In the genomic region with DNA sequence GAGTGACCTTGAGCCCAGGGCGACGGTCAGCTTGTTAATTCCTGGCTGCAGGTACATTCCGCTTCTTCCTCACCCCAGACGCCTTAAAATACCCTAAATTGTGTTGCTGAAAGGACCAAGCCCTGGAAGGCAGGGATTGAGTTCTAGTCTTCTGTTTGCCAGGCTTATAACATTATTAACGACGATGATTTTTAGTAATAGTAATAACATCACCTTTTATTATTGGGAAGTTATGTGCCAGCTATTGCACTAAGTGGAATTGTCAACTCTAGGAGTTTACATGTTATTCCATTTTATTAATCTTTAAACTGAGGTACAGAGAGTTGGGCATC, we compare ENCODE assay signal across 8 cellular contexts. TPM values are rescaled to one million over a fixed set of nuclear protein-coding genes. Genes with fewer than 3 reads are reported as not detected.
DNase-seq lines count a peak whose midpoint lies in the region; ATAC-seq and TF ChIP-seq lines count a peak whose summit lies in the region.

No MANE protein-coding gene starts in this region.

- no peaks in the 10 kb centered on the region for H3K27me3 Mint-ChIP-seq in CD8-positive, alpha-beta T cell (ENCODE audit: low read depth)

- H3K4me3 Mint-ChIP-seq in CD8-positive, alpha-beta T cell, result peak overlapping the region; percentile 100

- no peak for DNase-seq in CD8-positive, alpha-beta T cell
- no peak for DNase-seq in Panc1 (ENCODE audit: low read depth, low spot score)
- no peak for DNase-seq in epithelial cell of esophagus (ENCODE audit: low read depth)
- DNase-seq in osteoblast (ENCODE audit: insufficient read length, low spot score, missing footprints), result no peak
- DNase-seq in stimulated activated CD4-positive, alpha-beta T cell treated with anti-CD3 and anti-CD28 coated beads, Interleukin-2, amount 100 ng/mL, for 24 hours, result no peak
- no peak for DNase-seq in H4 (ENCODE audit: low spot score)
- DNase-seq in NCI-H526 (lab: John Stamatoyannopoulos, UW), result no peak
- DNase-seq in OCI-M2 (lab: John Stamatoyannopoulos, UW; ENCODE audit: unreplicated experiment), result no peak

- H3K79me2 ChIP-seq in osteoblast (ENCODE audit: insufficient read depth, low read length), result peaks cover 74% of the 10 kb centered on the region

- H2AFZ ChIP-seq in osteoblast (ENCODE audit: low read length), result peak overlapping the region; percentile 99

- peaks cover 21% of the 10 kb centered on the region for H3K4me1 ChIP-seq in CD8-positive, alpha-beta T cell (ENCODE audit: insufficient read depth, low read length)
- H3K4me1 ChIP-seq in Panc1 (ENCODE audit: control insufficient read depth, insufficient read depth, low read length) (peaks cover 9% of the 10 kb centered on the region; the same call in 1 of the 2 replicates), osteoblast (ENCODE audit: insufficient read depth, low read length) (peaks cover 29% of the 10 kb centered on the region)

- H3K27me3 ChIP-seq in CD8-positive, alpha-beta T cell (ENCODE audit: insufficient read depth, low read length), result no peaks in the 10 kb centered on the region
- H3K27me3 ChIP-seq in Panc1 (ENCODE audit: control insufficient read depth, insufficient read depth, low read length), result no peaks in the 10 kb centered on the region
- no peaks in the 10 kb centered on the region for H3K27me3 ChIP-seq in osteoblast (ENCODE audit: insufficient read depth, low read length)

- H3K36me3 ChIP-seq in CD8-positive, alpha-beta T cell (ENCODE audit: insufficient read depth, low read length), result no peaks in the 10 kb centered on the region
- H3K36me3 ChIP-seq in Panc1 (ENCODE audit: control insufficient read depth, insufficient read depth, low read length), result peaks cover 10% of the 10 kb centered on the region; the same call in 1 of the 2 replicates
- H3K36me3 ChIP-seq in osteoblast (ENCODE audit: insufficient read depth, low read length), result peaks cover 14% of the 10 kb centered on the region

- ATAC-seq in CD8-positive, alpha-beta T cell, result no peak
- no peak for ATAC-seq in Panc1

- peak overlapping the region; percentile 98 for H3K4me2 ChIP-seq in osteoblast (ENCODE audit: insufficient read depth, low read length)

- POLR2A ChIA-PET in CD8-positive, alpha-beta T cell (lab: Charles Lee), result interaction anchor here (0.7 to 3.1 kb wide), 15 partner anchors 21 to 264 kb away, joined by 3 to 17 read pairs (median 6); no protein-coding TSS in a partner anchor
- POLR2A ChIA-PET in Panc1 (lab: Charles Lee), result interaction anchor here (0.7 kb wide), 1 partner anchor 25 kb away, joined by 3 read pairs; no protein-coding TSS in a partner anchor

- H3K4me1 Mint-ChIP-seq in CD8-positive, alpha-beta T cell (ENCODE audit: low read depth), result peaks cover 44% of the 10 kb centered on the region

- H3K36me3 Mint-ChIP-seq in CD8-positive, alpha-beta T cell, result peaks cover 33% of the 10 kb centered on the region

- H3K9me3 Mint-ChIP-seq in CD8-positive, alpha-beta T cell, result no peaks in the 10 kb centered on the region

- in situ Hi-C loops in Panc1 (cut with HindIII; ENCODE audit: low pct_unique_long_range_greater_than_20kb, low sequenced_read_pairs), result no loop called here

- H3K9me3 ChIP-seq in CD8-positive, alpha-beta T cell (ENCODE audit: low read length), result no peaks in the 10 kb centered on the region
- H3K9me3 ChIP-seq in Panc1 (ENCODE audit: control insufficient read depth, insufficient read depth, low read depth, low read length), result no peaks in the 10 kb centered on the region
- no peaks in the 10 kb centered on the region for H3K9me3 ChIP-seq in osteoblast (ENCODE audit: low read depth, low read length)

- intact Hi-C loops in CD8-positive, alpha-beta T cell (cut with DNase I, micrococcal nuclease), result loop anchor here (1.0 to 10.0 kb wide), 10 partner anchors 21 to 1479 kb away; a partner anchor contains a TSS
- intact Hi-C loops in Panc1 (cut with micrococcal nuclease; ENCODE audit: unreplicated experiment), result loop anchor here (5.0 kb wide), 1 partner anchor 287 kb away; no protein-coding TSS in a partner anchor

- peak overlapping the region; percentile 72 for H3K4me3 ChIP-seq in CD8-positive, alpha-beta T cell (ENCODE audit: low read depth, low read length)
- H3K4me3 ChIP-seq in Panc1 (ENCODE audit: low read depth in 2 of 2, low read length in 2 of 2) (peak overlapping the region; percentile 99), epithelial cell of esophagus (ENCODE audit: low read length) (peak overlapping the region; percentile 93), osteoblast (ENCODE audit: insufficient read depth, low read length) (peak overlapping the region; percentile 98)

- no peaks in the 10 kb centered on the region for H4K20me1 ChIP-seq in osteoblast (ENCODE audit: insufficient read depth, low read length)

- H3K27ac Mint-ChIP-seq in CD8-positive, alpha-beta T cell, result peak overlapping the region; percentile 99

- BruUV-seq in Panc1 (replicated peaks; lab: Mats Ljungman, UMichigan), result TSS peak; percentile 93

- H3K27ac ChIP-seq in CD8-positive, alpha-beta T cell (ENCODE audit: low read depth, low read length), result peak overlapping the region; percentile 92
- H3K27ac ChIP-seq in Panc1 (ENCODE audit: low read length) (peak overlapping the region; percentile 89), osteoblast (ENCODE audit: low read depth, low read length) (peak overlapping the region; percentile 98)

- CTCF ChIA-PET in CD8-positive, alpha-beta T cell (lab: Charles Lee), result interaction anchor here (0.7 to 9.2 kb wide), 12 partner anchors 10 to 285 kb away, joined by 3 to 88 read pairs (median 4); no protein-coding TSS in a partner anchor
- CTCF ChIA-PET in Panc1 (lab: Charles Lee), result interaction anchor here (0.6 kb wide), 1 partner anchor 1018 kb away, joined by 4 read pairs; no protein-coding TSS in a partner anchor

- TF ChIP-seq CTCF in CD8-positive, alpha-beta T cell (IDR thresholded peaks at IDR 0.05), result no peak
- no peak for TF ChIP-seq CTCF in Panc1 (IDR thresholded peaks at IDR 0.05)
- TF ChIP-seq CTCF in epithelial cell of esophagus (IDR thresholded peaks at IDR 0.05; ENCODE audit: insufficient read depth, low read depth, low read length, missing control alignments), result no peak
- TF ChIP-seq CTCF in osteoblast (IDR thresholded peaks at IDR 0.05; ENCODE audit: extremely low read depth, low read depth, low read length), result no peak

RNA-seq across cellular contexts. Expression of a gene that starts 0.4 kb away (rescaled TPM):
- 100 to 1,000 TPM; 156 TPM for total RNA-seq in CD8-positive, alpha-beta T cell
- total RNA-seq in Panc1 (2021; ENCODE audit: unreplicated experiment), result 6.6 TPM
- polyA plus RNA-seq in Panc1 (2012; ENCODE audit: insufficient read length), result 4.1 TPM
- 11.2 and 11.9 TPM in 2 replicates for total RNA-seq in osteoblast
- total RNA-seq in H4 (2014; rRNA removed; shearing (Covaris generic)), result 12.1 and 17.1 TPM in 2 replicates

RNA-seq across cellular contexts. Expression of a gene that starts 0.7 kb away (rescaled TPM):
- 10 to 100 TPM in 1 of 2 experiments, 1 to 10 TPM in 1; 9.7 to 13.9 TPM for total RNA-seq in CD8-positive, alpha-beta T cell
- total RNA-seq in Panc1 (2021; ENCODE audit: unreplicated experiment) (16.5 TPM), osteoblast (21.4 and 27.4 TPM in 2 replicates)
- 7.5 TPM for polyA plus RNA-seq in Panc1 (2012; ENCODE audit: insufficient read length)
- total RNA-seq in H4 (2014; rRNA removed; shearing (Covaris generic)), result 10.8 and 11.5 TPM in 2 replicates
